ENCODE assay signal across 29 cellular contexts in the genomic region with DNA sequence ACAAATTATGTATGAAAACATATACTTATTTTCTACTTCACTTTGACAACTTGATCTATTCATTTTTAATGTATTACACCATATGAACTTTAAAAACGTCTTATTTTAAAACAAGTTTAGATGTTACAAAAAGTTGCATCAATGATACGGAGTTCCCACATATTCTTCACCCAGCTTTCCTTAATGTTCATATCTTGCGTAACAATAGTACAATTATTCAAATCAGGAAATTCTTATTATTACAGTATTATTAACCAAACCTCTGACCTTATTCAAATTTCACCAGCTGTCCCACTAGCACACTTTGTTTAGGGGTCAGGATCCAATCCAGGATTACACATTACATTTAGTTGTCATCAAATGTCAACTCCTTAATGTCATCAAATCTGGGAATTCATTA.
"Had no signal": no experiment of that assay in that cellular context is flagged by ENCODE, and none has a peak within 500 bp of the region (broad histone marks: within the 10 kb centered on the region; RNA-seq: fewer than 3 reads in every experiment).

No MANE protein-coding gene starts in this region.

- FAIRE-seq: colon, endometrium, endothelial cell of umbilical vein, frontal cortex had no signal

- H3K4me3 Mint-ChIP-seq: dendritic cell treated with granulocyte-macrophage colony-stimulating factor and Interleukin-4, amounts not matched to agents 40 ng/mL and 50 ng/mL, for 4 days; effector memory CD8-positive, alpha-beta T cell; endodermal cell had no signal

- H3K4me1 ChIP-seq: colonic mucosa, esophagus muscularis mucosa, esophagus squamous epithelium, foreskin keratinocyte, gastrocnemius medialis, gastroesophageal sphincter, heart left ventricle, heart right ventricle had no signal

- H3K4me1 Mint-ChIP-seq: endodermal cell had no signal

- ATAC-seq: effector memory CD8-positive, alpha-beta T cell; esophagus mucosa; foreskin keratinocyte; gastrocnemius medialis; gastroesophageal sphincter; heart left ventricle; heart right ventricle had no signal

- H3K27ac Mint-ChIP-seq: dendritic cell treated with granulocyte-macrophage colony-stimulating factor and Interleukin-4, amounts not matched to agents 40 ng/mL and 50 ng/mL, for 4 days; effector memory CD8-positive, alpha-beta T cell; endodermal cell had no signal

- H3K27me3 ChIP-seq: colonic mucosa, dorsolateral prefrontal cortex, esophagus muscularis mucosa, esophagus squamous epithelium, foreskin keratinocyte, gastrocnemius medialis, gastroesophageal sphincter, heart left ventricle, heart right ventricle had no signal

- H3K4me3 ChIP-seq: colonic mucosa, coronary artery, dorsolateral prefrontal cortex, esophagus muscularis mucosa, esophagus squamous epithelium, gastrocnemius medialis, gastroesophageal sphincter, heart left ventricle, heart right ventricle had no signal

- H3K36me3 ChIP-seq: colonic mucosa had no signal

- H3K9me3 Mint-ChIP-seq: dendritic cell treated with granulocyte-macrophage colony-stimulating factor and Interleukin-4, amounts not matched to agents 40 ng/mL and 50 ng/mL, for 4 days; effector memory CD8-positive, alpha-beta T cell; endodermal cell had no signal

- DNase-seq: colonic mucosa; cortex of kidney; dermis blood vessel endothelial cell; dorsolateral prefrontal cortex; effector CD4-positive, alpha-beta T cell; effector CD8-positive, alpha-beta T cell; effector memory CD4-positive, alpha-beta T cell; effector memory CD8-positive, alpha-beta T cell; endodermal cell; erythroblast; esophagus squamous epithelium; foreskin fibroblast; foreskin keratinocyte; foreskin melanocyte; gastrocnemius medialis; glutamatergic neuron; head of caudate nucleus; heart left ventricle; heart right ventricle had no signal

- H3K27me3 Mint-ChIP-seq: dendritic cell treated with granulocyte-macrophage colony-stimulating factor and Interleukin-4, amounts not matched to agents 40 ng/mL and 50 ng/mL, for 4 days; effector memory CD8-positive, alpha-beta T cell had no signal

- H3K9me3 ChIP-seq: colonic mucosa, esophagus muscularis mucosa, esophagus squamous epithelium, gastrocnemius medialis, gastroesophageal sphincter, heart left ventricle, heart right ventricle had no signal

- H3K27ac ChIP-seq: colonic mucosa, coronary artery, dorsolateral prefrontal cortex, epithelial cell of prostate, esophagus muscularis mucosa, esophagus squamous epithelium, foreskin keratinocyte, gastrocnemius medialis, gastroesophageal sphincter, heart left ventricle, heart right ventricle had no signal
